14 cellular contexts compared by ENCODE assay signal in the genomic region with DNA sequence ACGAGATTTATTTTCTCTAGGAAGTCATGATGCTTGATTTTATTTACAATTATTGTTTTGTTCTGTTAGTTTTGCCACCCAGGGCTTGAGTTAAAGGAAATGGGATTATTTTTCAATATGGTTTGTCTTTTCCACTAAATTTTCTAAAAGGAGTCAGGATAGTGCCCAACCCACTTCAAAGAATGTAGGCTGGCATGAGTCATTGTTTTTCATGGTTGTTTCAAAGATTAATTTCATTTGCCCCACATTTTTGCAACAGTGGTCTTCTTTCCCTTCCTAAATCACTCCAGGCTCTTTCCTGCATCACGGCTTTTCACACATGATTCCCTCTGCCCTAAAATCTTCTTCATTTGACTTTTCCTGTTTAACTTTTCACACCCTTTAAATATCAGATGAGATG. TPM values are rescaled to one million over a fixed set of nuclear protein-coding genes. Genes with fewer than 3 reads are reported as not detected.
A peak's percentile ranks its signal among the peaks of the same experiment; 100 is the strongest.
DNase-seq lines count a peak whose midpoint lies in the region; ATAC-seq, FAIRE-seq and TF ChIP-seq lines count a peak whose summit lies in the region.
"Had no signal": no experiment of that assay in that cellular context is flagged by ENCODE, and none has a peak within 500 bp of the region (broad histone marks: within the 10 kb centered on the region; RNA-seq: fewer than 3 reads in every experiment).

No MANE protein-coding gene starts in this region.

- no peaks in the 10 kb centered on the region for H3K27me3 Mint-ChIP-seq in CD8-positive, alpha-beta memory T cell

- no peak for FAIRE-seq in GM12891 (lab: Jason Lieb, UNC)
- FAIRE-seq: D721Med, H54 had no signal

- peaks cover 86 to 100% (median 91%) of the 10 kb centered on the region in 3 donors for H3K4me1 Mint-ChIP-seq in CD8-positive, alpha-beta memory T cell
- H3K4me1 Mint-ChIP-seq: brain had no signal

- H3K36me3 Mint-ChIP-seq in CD8-positive, alpha-beta memory T cell, result peaks cover 17 to 48% (median 25%) of the 10 kb centered on the region in 3 donors
- H3K36me3 Mint-ChIP-seq in activated naive CD4-positive, alpha-beta T cell treated with anti-CD3 and anti-CD28 coated beads, Interleukin-2, amount 50 U/mL, for 72 hours, result peaks cover 55 to 74% of the 10 kb centered on the region in 2 donors
- H3K36me3 Mint-ChIP-seq: brain had no signal

- TF ChIP-seq POLR2A in GM12891 (IDR thresholded peaks at IDR 0.05; ENCODE audit: low read depth, low read length), result no peak
- no peak for TF ChIP-seq POLR2A in sigmoid colon (IDR thresholded peaks at IDR 0.05)

- WGBS in sigmoid colon, 2 donors, result 32 to 37% methylated on average over 2 of the region's 2 CpGs

- DNase-seq in CD8-positive, alpha-beta memory T cell, result no peak
- peak; percentile 32 for DNase-seq in HT1080 (ENCODE audit: low read depth)
- no peak for DNase-seq in activated naive CD4-positive, alpha-beta T cell treated with anti-CD3 and anti-CD28 coated beads, Interleukin-2, amount 50 U/mL, for 72 hours (ENCODE audit: low spot score in 2 of 2)
- no peak for DNase-seq in GM12891 (ENCODE audit: insufficient read length, low spot score)
- DNase-seq in sigmoid colon, result no peak
- DNase-seq: NCI-H2029 treated with DMSO at 0.1 percent for 48 hours had no signal

- POLR2A ChIA-PET in CD8-positive, alpha-beta memory T cell (lab: Charles Lee), result interaction anchor here (1.1 kb wide), 1 partner anchor 91 kb away, joined by 4 read pairs; no protein-coding TSS in a partner anchor

- no peaks in the 10 kb centered on the region for H3K9me3 ChIP-seq in CD8-positive, alpha-beta memory T cell (ENCODE audit: low read length)
- H3K9me3 ChIP-seq in mucosa of rectum (ENCODE audit: control insufficient read depth in 2 of 2, low read length in 2 of 2) (no peaks in the 10 kb centered on the region), sigmoid colon (peaks cover 0 to 2% (median 0%) of the 10 kb centered on the region in 4 donors)

- H3K27ac ChIP-seq in CD8-positive, alpha-beta memory T cell (ENCODE audit: low read depth, low read length), result peak overlapping the region; percentile 34
- H3K27ac ChIP-seq in mucosa of rectum (ENCODE audit: low read depth in 2 of 2, low read length in 2 of 2), result peak overlapping the region; percentile 27 to 52
- H3K27ac ChIP-seq in sigmoid colon, result no peak overlapping the region

- peaks cover 0 to 7% (median 4%) of the 10 kb centered on the region in 5 donors for H3K9me3 Mint-ChIP-seq in CD8-positive, alpha-beta memory T cell
- H3K9me3 Mint-ChIP-seq in activated naive CD4-positive, alpha-beta T cell treated with anti-CD3 and anti-CD28 coated beads, Interleukin-2, amount 50 U/mL, for 72 hours, result peaks cover 8 to 13% of the 10 kb centered on the region in 2 donors

- H3K4me1 ChIP-seq in CD8-positive, alpha-beta memory T cell (ENCODE audit: insufficient read depth, low read length), result peaks cover 72% of the 10 kb centered on the region
- H3K4me1 ChIP-seq in mucosa of rectum (ENCODE audit: control insufficient read depth in 2 of 2, insufficient read depth in 2 of 2, low read length in 2 of 2) (peaks cover 0 to 5% of the 10 kb centered on the region in 2 donors), sigmoid colon (no peaks in the 10 kb centered on the region)

- H3K4me3 ChIP-seq in CD8-positive, alpha-beta memory T cell (ENCODE audit: low read length), result peak overlapping the region; percentile 91
- H3K4me3 ChIP-seq in mucosa of rectum (ENCODE audit: low read length in 2 of 2) (peak overlapping the region in 1 of 2 donors; percentile 44), sigmoid colon (no peak overlapping the region)

- H3K9ac ChIP-seq in mucosa of rectum (ENCODE audit: low read depth in 1 of 2, low read length in 2 of 2), result peak overlapping the region in 1 of 2 donors; percentile 26

- peak overlapping the region; percentile 95 to 99 (median 96) for H3K4me3 Mint-ChIP-seq in CD8-positive, alpha-beta memory T cell
- H3K4me3 Mint-ChIP-seq: brain had no signal

- ATAC-seq in activated naive CD4-positive, alpha-beta T cell treated with anti-CD3 and anti-CD28 coated beads, Interleukin-2, amount 50 U/mL, for 72 hours, result peak in 1 of 2 donors; percentile 19
- ATAC-seq in esophagus mucosa, result no peak
- no peak for ATAC-seq in HG03469 (IDR thresholded peaks at IDR 0.05; ENCODE audit: unreplicated experiment)
- ATAC-seq: left lobe of liver had no signal

- no peak for TF ChIP-seq EP300 in sigmoid colon (IDR thresholded peaks at IDR 0.05)

- H3K27ac Mint-ChIP-seq in CD8-positive, alpha-beta memory T cell, result peak overlapping the region; percentile 87 to 98 (median 94)
- peak overlapping the region; percentile 94 to 97 for H3K27ac Mint-ChIP-seq in activated naive CD4-positive, alpha-beta T cell treated with anti-CD3 and anti-CD28 coated beads, Interleukin-2, amount 50 U/mL, for 72 hours
- H3K27ac Mint-ChIP-seq: brain had no signal

- intact Hi-C loops in sigmoid colon (cut with DNase I), result no loop called here

- H3K36me3 ChIP-seq in CD8-positive, alpha-beta memory T cell (ENCODE audit: insufficient read depth, low read length), result no peaks in the 10 kb centered on the region
- H3K36me3 ChIP-seq in mucosa of rectum (ENCODE audit: control insufficient read depth in 2 of 2, insufficient read depth in 2 of 2, low read length in 2 of 2), result no peaks in the 10 kb centered on the region
- H3K36me3 ChIP-seq in sigmoid colon, result no peaks in the 10 kb centered on the region

- CTCF ChIA-PET in CD8-positive, alpha-beta memory T cell (lab: Charles Lee), result interaction anchor here (0.7 to 1.0 kb wide), 2 partner anchors 78 to 92 kb away, joined by 3 read pairs; no protein-coding TSS in a partner anchor

- no peaks in the 10 kb centered on the region for H3K27me3 ChIP-seq in CD8-positive, alpha-beta memory T cell (ENCODE audit: insufficient read depth, low read length, poor library complexity, severe bottlenecking)
- H3K27me3 ChIP-seq in mucosa of rectum (ENCODE audit: control insufficient read depth in 2 of 2, insufficient read depth in 2 of 2, low read length in 2 of 2), result no peaks in the 10 kb centered on the region
- no peaks in the 10 kb centered on the region for H3K27me3 ChIP-seq in sigmoid colon

- no peak for TF ChIP-seq CTCF in sigmoid colon (IDR thresholded peaks at IDR 0.05)

TF ChIP-seq in GM12891, 5 proteins besides CTCF, POLR2A, EP300 and RAD21:
- no peak for TF ChIP-seq PAX5 (IDR thresholded peaks at IDR 0.05; ENCODE audit: insufficient read depth, low read length, severe bottlenecking)
- TF ChIP-seq POU2F2 (IDR thresholded peaks at IDR 0.05; ENCODE audit: low read depth, low read length), result no peak
- no peak for TF ChIP-seq TAF1 (IDR thresholded peaks at IDR 0.05; ENCODE audit: low read depth, low read length)
- no peak for TF ChIP-seq SPI1 (IDR thresholded peaks at IDR 0.05; ENCODE audit: low read depth, low read length)
- no peak for TF ChIP-seq POLR2AphosphoS5 (IDR thresholded peaks at IDR 0.05; ENCODE audit: low read depth, low read length)
TF ChIP-seq in GM12891: peak in this region for 0.

RNA-seq across cellular contexts. Expression of gene SLAMF6, which starts 2.5 kb away (rescaled TPM):
- 10 to 100 TPM; 28.3 to 30.7 TPM for total RNA-seq in CD8-positive, alpha-beta memory T cell
- polyA plus RNA-seq in CD8-positive, alpha-beta memory T cell, result 201 TPM
- total RNA-seq in HT1080 (2014; rRNA removed; shearing (Covaris generic)), result not detected in 2 replicates
- polyA plus RNA-seq in HT1080 (2015; cell fraction: cytosol; rRNA removed), result not detected in 2 replicates
- polyA plus RNA-seq in HT1080 (2015; cell fraction: nucleus; rRNA removed), result not detected in 2 replicates
- 10 to 100 TPM; 48.3 to 55.2 TPM for total RNA-seq in activated naive CD4-positive, alpha-beta T cell treated with anti-CD3 and anti-CD28 coated beads, Interleukin-2, amount 50 U/mL, for 72 hours
- total RNA-seq in esophagus mucosa (0.28 TPM), sigmoid colon (1 to 10 TPM in 2 of 4 donors, under 1 TPM in 1, not detected in 1; 0.41 to 1.2 (median 1.1) TPM)
- polyA plus RNA-seq in GM12891 (2012; ENCODE audit: low read depth, missing spikeins), result 36.4 TPM
- 10 to 100 TPM in 1 of 3 donors, 1 to 10 TPM in 1, under 1 TPM in 1; 0.60 to 15.2 (median 1.4) TPM for polyA plus RNA-seq in sigmoid colon
- total RNA-seq: pulmonary artery endothelial cell had no signal

RNA-seq across cellular contexts. Expression of gene CD84, which starts 58.7 kb away (rescaled TPM):
- total RNA-seq in CD8-positive, alpha-beta memory T cell, result 10 to 100 TPM; 25.1 to 27.6 TPM
- polyA plus RNA-seq in CD8-positive, alpha-beta memory T cell, result 58.1 TPM
- not detected in 2 replicates for total RNA-seq in HT1080 (2014; rRNA removed; shearing (Covaris generic))
- not detected in 2 replicates for polyA plus RNA-seq in HT1080 (2015; cell fraction: cytosol; rRNA removed)
- not detected in 2 replicates for polyA plus RNA-seq in HT1080 (2015; cell fraction: nucleus; rRNA removed)
- 10 to 100 TPM; 14.9 to 37.0 TPM for total RNA-seq in activated naive CD4-positive, alpha-beta T cell treated with anti-CD3 and anti-CD28 coated beads, Interleukin-2, amount 50 U/mL, for 72 hours
- total RNA-seq in esophagus mucosa (1.2 TPM), sigmoid colon (1 to 10 TPM; 2.2 to 7.5 (median 3.3) TPM)
- polyA plus RNA-seq in GM12891 (2012; ENCODE audit: low read depth, missing spikeins), result 14.9 TPM
- polyA plus RNA-seq in sigmoid colon, result 1 to 10 TPM in 2 of 3 donors, under 1 TPM in 1; 0.60 to 5.5 (median 3.2) TPM
- total RNA-seq: pulmonary artery endothelial cell had no signal

Comparison
In these comparisons a context has a peak if more than half of its experiments do, and no peak if none do; other contexts are left out.
1. H3K27ac ChIP-seq: peak in CD8-positive, alpha-beta memory T cell (single experiment) and mucosa of rectum (2 of 2); none in sigmoid colon (0 of 4).
2. RNA of gene SLAMF6, which starts 2.5 kb away (total RNA-seq): 48.3 to 55.2 TPM in activated naive CD4-positive, alpha-beta T cell treated with anti-CD3 and anti-CD28 coated beads, Interleukin-2, amount 50 U/mL, for 72 hours and 28.3 to 30.7 TPM in CD8-positive, alpha-beta memory T cell; 0.41 to 1.2 TPM in sigmoid colon, 0.28 TPM in esophagus mucosa (single experiment) and not detected in HT1080; every median in the first group is over 10 times any median in the second.